In genomic region chr7:32515890-32516550, GRCh38 we compare ENCODE assay signal across 1 cellular context.
TF ChIP-seq lines count a peak whose summit lies in the region.

No MANE protein-coding gene starts in this region.

TF ChIP-seq in WTC11, 78 proteins besides CTCF, POLR2A, EP300 and RAD21 (continued from another document):
- no peak for TF ChIP-seq AFF4 (CRISPR knock-in tag; IDR thresholded peaks at IDR 0.05; ENCODE audit: borderline replicate concordance)
- no peak for TF ChIP-seq ESRRA (CRISPR knock-in tag; IDR thresholded peaks at IDR 0.05; ENCODE audit: borderline replicate concordance)
